In the genomic region with DNA sequence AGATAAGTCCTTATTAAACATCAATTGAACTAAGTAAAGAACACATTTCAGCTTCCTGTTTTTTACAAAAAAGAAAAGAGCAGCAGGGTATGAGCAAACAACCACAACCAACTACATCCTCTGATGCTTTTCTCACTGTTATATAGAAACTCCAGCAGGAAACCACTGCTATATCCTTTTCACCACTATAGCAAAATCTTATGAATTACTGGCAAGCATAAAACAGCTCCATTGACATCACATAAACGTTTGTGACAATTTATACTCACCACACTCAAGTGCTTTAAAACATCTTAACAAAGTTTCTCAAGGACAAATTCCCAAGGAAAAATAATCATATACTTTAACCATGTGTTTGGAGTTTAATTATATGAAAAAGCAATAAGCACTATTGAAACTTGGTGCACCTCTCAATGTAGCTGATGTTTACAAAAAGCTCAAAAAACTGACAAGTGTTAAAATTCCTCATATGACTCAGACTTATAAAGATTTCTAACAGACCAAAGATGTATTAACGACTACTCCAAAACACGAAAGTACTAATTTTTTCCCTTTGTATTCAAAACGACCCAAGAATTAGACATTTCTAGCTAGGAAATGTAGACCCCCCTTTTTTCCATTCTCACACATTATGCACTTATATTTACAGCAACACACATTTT, we compare ENCODE assay signal across 8 cellular contexts. TPM values are rescaled to one million over a fixed set of nuclear protein-coding genes. Genes with fewer than 3 reads are reported as not detected.
DNase-seq lines count a peak whose midpoint lies in the region; ATAC-seq and TF ChIP-seq lines count a peak whose summit lies in the region.

No MANE protein-coding gene starts in this region.

- H3K4me1 Mint-ChIP-seq in endodermal cell, result peaks cover 7% of the 10 kb centered on the region

- no peak for TF ChIP-seq POLR2A in vagina (IDR thresholded peaks at IDR 0.05)

- no peak for TF ChIP-seq CTCF in KMS-11 (conservative IDR thresholded peaks at IDR 0.05; ENCODE audit: low read depth, low read length)
- TF ChIP-seq CTCF in vagina (IDR thresholded peaks at IDR 0.05), result no peak
- no peak for TF ChIP-seq CTCF in endodermal cell (conservative IDR thresholded peaks at IDR 0.05)

- no peaks in the 10 kb centered on the region for H3K36me3 Mint-ChIP-seq in endodermal cell (ENCODE audit: low read depth)

- peak; percentile 72 for ATAC-seq in GM18508 (IDR thresholded peaks at IDR 0.05; ENCODE audit: insufficient read depth, unreplicated experiment)
- ATAC-seq in GM21529 (IDR thresholded peaks at IDR 0.05; ENCODE audit: unreplicated experiment), result peak; percentile 88

- peak overlapping the region; percentile 98 for H3K4me2 ChIP-seq in KMS-11

- no peak overlapping the region for H3K27ac Mint-ChIP-seq in endodermal cell

- H2AFZ ChIP-seq in KMS-11 (ENCODE audit: low read depth), result no peak overlapping the region

- H3K9ac ChIP-seq in KMS-11 (peak overlapping the region; percentile 20; the same call in 1 of the 2 replicates), endodermal cell (ENCODE audit: extremely low read depth, low read length, poor library complexity, severe bottlenecking) (no peak overlapping the region)

- peaks cover 10% of the 10 kb centered on the region for H3K9me3 Mint-ChIP-seq in endodermal cell

- WGBS in endodermal cell (ENCODE audit: insufficient coverage in 1 of 2, insufficient read length in 1 of 2), 2 experiments, result 78 to 83% methylated on average over 3 to 4 of the region's 4 CpGs

- H3K36me3 ChIP-seq in KMS-11 (ENCODE audit: insufficient read depth) (no peaks in the 10 kb centered on the region), vagina (no peaks in the 10 kb centered on the region), endodermal cell (ENCODE audit: control insufficient read depth, insufficient read depth, low read length) (no peaks in the 10 kb centered on the region)

- H4K20me1 ChIP-seq in KMS-11 (ENCODE audit: insufficient read depth), result no peaks in the 10 kb centered on the region

- peak overlapping the region; percentile 89 for H3K27ac ChIP-seq in KMS-11
- no peak overlapping the region for H3K27ac ChIP-seq in vagina
- H3K27ac ChIP-seq in endodermal cell (ENCODE audit: low read depth, low read length), result no peak overlapping the region

- H3K27me3 Mint-ChIP-seq in endodermal cell (ENCODE audit: insufficient read depth), result no peaks in the 10 kb centered on the region

- H3K79me2 ChIP-seq in KMS-11 (ENCODE audit: insufficient read depth, low read depth), result peaks cover 93% of the 10 kb centered on the region

- intact Hi-C loops in posterior vena cava (cut with DNase I), result no loop called here
- intact Hi-C loops in vagina (cut with DNase I), result no loop called here

- H3K4me3 ChIP-seq in KMS-11 (IDR thresholded peaks at IDR 0.05; ENCODE audit: insufficient read depth, low read depth, low read length) (no peak overlapping the region), vagina (no peak overlapping the region), endodermal cell (ENCODE audit: low read length) (no peak overlapping the region)

- H3K27me3 ChIP-seq in KMS-11 (ENCODE audit: insufficient read depth, low read depth) (no peaks in the 10 kb centered on the region), vagina (no peaks in the 10 kb centered on the region), endodermal cell (ENCODE audit: control insufficient read depth, insufficient read depth, low read length, poor library complexity, severe bottlenecking) (no peaks in the 10 kb centered on the region)

- H3K9me3 ChIP-seq in vagina (no peaks in the 10 kb centered on the region), endodermal cell (ENCODE audit: control insufficient read depth, low read length) (peaks cover 10% of the 10 kb centered on the region)

- H3K4me3 Mint-ChIP-seq in endodermal cell, result no peak overlapping the region

- DNase-seq in foreskin melanocyte (peak; percentile 79), A172 (ENCODE audit: low spot score) (no peak), posterior vena cava (ENCODE audit: low spot score) (no peak), vagina (ENCODE audit: extremely low spot score in 2 of 2) (no peak), endodermal cell (no peak)

- H3K4me1 ChIP-seq in KMS-11 (ENCODE audit: low read depth, poor library complexity, severe bottlenecking), result peaks cover 90% of the 10 kb centered on the region
- peaks cover 10% of the 10 kb centered on the region for H3K4me1 ChIP-seq in vagina
- H3K4me1 ChIP-seq in endodermal cell (ENCODE audit: control insufficient read depth, insufficient read depth, low read length), result no peaks in the 10 kb centered on the region

RNA-seq across cellular contexts. Expression of a gene that starts 12.9 kb away (rescaled TPM):
- 0.41 and 0.79 TPM in 2 replicates for total RNA-seq in A172 (2014; rRNA removed; shearing (Covaris generic))
- total RNA-seq in posterior vena cava (1 to 10 TPM; 3.5 to 5.4 TPM), vagina (6.1 TPM), endodermal cell (1 to 10 TPM; 2.1 to 2.3 TPM)
- polyA plus RNA-seq in endodermal cell (2013, experiment 1 of 2), result 1.5 TPM
- polyA plus RNA-seq in endodermal cell (2013, experiment 2 of 2), result 1.4 TPM
